ENCODE assay signal across 31 cellular contexts in genomic region chr6:3809982-3810381, GRCh38.
"Had no signal": no experiment of that assay in that cellular context is flagged by ENCODE, and none has a peak within 500 bp of the region (broad histone marks: within the 10 kb centered on the region; RNA-seq: fewer than 3 reads in every experiment).

No MANE protein-coding gene starts in this region.

- H3K27ac Mint-ChIP-seq: activated B cell treated with CpG ODN at 0.5 μM for 24 hours; activated CD4-positive, alpha-beta T cell treated with anti-CD3 and anti-CD28 coated beads, Interleukin-2, amount 10 ng/mL, durations not matched to agents 24 days and 14 days; activated naive CD4-positive, alpha-beta T cell treated with anti-CD3 and anti-CD28 coated beads, Interleukin-2, amount 50 U/mL, for 72 hours; activated naive CD8-positive, alpha-beta T cell treated with anti-CD3 and anti-CD28 coated beads, Interleukin-2, amount 50 U/mL, for 24 hours; T-cell had no signal

- H3K36me3 Mint-ChIP-seq: activated naive CD4-positive, alpha-beta T cell treated with anti-CD3 and anti-CD28 coated beads, Interleukin-2, amount 50 U/mL, for 72 hours; brain; T-cell had no signal

- H3K9me3 Mint-ChIP-seq: activated B cell treated with CpG ODN at 0.5 μM for 24 hours; activated CD4-positive, alpha-beta T cell treated with anti-CD3 and anti-CD28 coated beads, Interleukin-2, amount 10 ng/mL, durations not matched to agents 24 days and 14 days; activated naive CD4-positive, alpha-beta T cell treated with anti-CD3 and anti-CD28 coated beads, Interleukin-2, amount 50 U/mL, for 72 hours; activated naive CD8-positive, alpha-beta T cell treated with anti-CD3 and anti-CD28 coated beads, Interleukin-2, amount 50 U/mL, for 24 hours; activated T-cell treated with anti-CD3 and anti-CD28 coated beads, Interleukin-2, amount 50 U/mL, for 4 hours; brain; central memory CD8-positive, alpha-beta T cell; T-cell had no signal

- H3K27ac ChIP-seq: Peyer's patch, SK-N-MC had no signal

- H3K27me3 Mint-ChIP-seq: activated B cell treated with CpG ODN at 0.5 μM for 24 hours; activated naive CD8-positive, alpha-beta T cell treated with anti-CD3 and anti-CD28 coated beads, Interleukin-2, amount 50 U/mL, for 24 hours; brain had no signal

- H3K4me1 Mint-ChIP-seq: activated CD4-positive, alpha-beta T cell treated with anti-CD3 and anti-CD28 coated beads, Interleukin-2, amount 10 ng/mL, durations not matched to agents 24 days and 14 days; activated naive CD8-positive, alpha-beta T cell treated with anti-CD3 and anti-CD28 coated beads, Interleukin-2, amount 50 U/mL, for 24 hours; central memory CD8-positive, alpha-beta T cell; T-cell had no signal

- H3K4me3 ChIP-seq: Peyer's patch, SK-N-MC had no signal

- H3K9me3 ChIP-seq: Peyer's patch had no signal

- H3K36me3 ChIP-seq: Peyer's patch had no signal

- H3K27me3 ChIP-seq: Peyer's patch had no signal

- ATAC-seq: activated naive CD4-positive, alpha-beta T cell treated with anti-CD3 and anti-CD28 coated beads, Interleukin-2, amount 50 U/mL, for 72 hours; activated naive CD8-positive, alpha-beta T cell treated with anti-CD3 and anti-CD28 coated beads, Interleukin-2, amount 50 U/mL, for 24 hours; activated T-cell treated with anti-CD3 and anti-CD28 coated beads, Interleukin-2, amount 50 U/mL, for 4 hours; T-cell had no signal

- DNase-seq: activated B cell treated with CpG ODN at 0.5 μM for 24 hours; activated CD4-positive, alpha-beta T cell treated with anti-CD3 and anti-CD28 coated beads for 1 hour; activated CD4-positive, alpha-beta T cell treated with anti-CD3 and anti-CD28 coated beads, Interleukin-2, amount 10 ng/mL, durations not matched to agents 24 days and 14 days; activated CD4-positive, alpha-beta T cell treated with anti-CD3 and anti-CD28 coated beads, Interleukin-2, amount 50 U/mL, for 48 hours; activated CD8-positive, alpha-beta memory T cell treated with anti-CD3 and anti-CD28 coated beads for 24 hours; activated effector memory CD4-positive, alpha-beta T cell treated with anti-CD3 and anti-CD28 coated beads, Interleukin-2, amount 50 U/mL, for 16 hours; activated naive CD4-positive, alpha-beta T cell treated with Interleukin-2 at 50 U/mL for 16 hours; activated naive CD8-positive, alpha-beta T cell treated with anti-CD3 and anti-CD28 coated beads, Interleukin-2, amount 50 U/mL, for 24 hours; activated T-cell treated with anti-CD3 and anti-CD28 coated beads, Interleukin-2, amount 50 U/mL, for 4 hours; amniotic stem cell; Kasumi-1; KBM-7; NCI-H1092; NCI-H1417; NCI-H2029; NCI-H2107; NCI-H2171 treated with DMSO at 0.1 percent for 48 hours; NCI-H226; NCI-H510A; NCI-H526 treated with DMSO at 0.1 percent for 48 hours; NCI-H82; OCI-M1; Peyer's patch; SHP77 treated with DMSO at 0.1 percent for 48 hours; T-cell; T-helper 2 cell; T1000 had no signal

- H3K4me3 Mint-ChIP-seq: activated B cell treated with CpG ODN at 0.5 μM for 24 hours; activated CD4-positive, alpha-beta T cell treated with anti-CD3 and anti-CD28 coated beads, Interleukin-2, amount 10 ng/mL, durations not matched to agents 24 days and 14 days; activated naive CD8-positive, alpha-beta T cell treated with anti-CD3 and anti-CD28 coated beads, Interleukin-2, amount 50 U/mL, for 24 hours; activated T-cell treated with anti-CD3 and anti-CD28 coated beads, Interleukin-2, amount 50 U/mL, for 4 hours; brain; central memory CD8-positive, alpha-beta T cell; T-cell had no signal
